Comparison of ENCODE assay signal across 1 cellular context in the genomic region with DNA sequence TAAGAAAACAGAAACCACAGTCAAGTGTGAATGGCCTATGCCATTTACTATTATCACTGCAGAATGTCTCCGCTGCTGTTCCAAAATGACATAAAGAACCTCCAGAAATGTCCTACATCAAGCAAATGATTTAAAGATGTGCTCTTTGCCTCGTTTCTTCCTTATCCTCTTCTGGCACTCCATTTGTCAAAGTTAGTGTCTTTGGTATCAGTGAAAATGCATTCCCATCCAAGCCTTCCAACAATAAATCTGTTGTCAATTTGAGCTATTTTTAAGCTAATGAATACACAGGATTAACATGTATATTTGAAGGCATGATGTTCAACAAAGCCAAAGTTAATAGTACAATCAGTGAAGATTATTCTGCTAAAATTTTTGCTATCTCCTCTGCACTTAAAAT.
TF ChIP-seq lines count a peak whose summit lies in the region.

No MANE protein-coding gene starts in this region.

TF ChIP-seq in SK-N-SH treated with all-trans-retinoic acid at 6 μM for 48 hours, 23 proteins besides CTCF, POLR2A, EP300 and RAD21 (continued from another document):
- TF ChIP-seq, protein P1, sequence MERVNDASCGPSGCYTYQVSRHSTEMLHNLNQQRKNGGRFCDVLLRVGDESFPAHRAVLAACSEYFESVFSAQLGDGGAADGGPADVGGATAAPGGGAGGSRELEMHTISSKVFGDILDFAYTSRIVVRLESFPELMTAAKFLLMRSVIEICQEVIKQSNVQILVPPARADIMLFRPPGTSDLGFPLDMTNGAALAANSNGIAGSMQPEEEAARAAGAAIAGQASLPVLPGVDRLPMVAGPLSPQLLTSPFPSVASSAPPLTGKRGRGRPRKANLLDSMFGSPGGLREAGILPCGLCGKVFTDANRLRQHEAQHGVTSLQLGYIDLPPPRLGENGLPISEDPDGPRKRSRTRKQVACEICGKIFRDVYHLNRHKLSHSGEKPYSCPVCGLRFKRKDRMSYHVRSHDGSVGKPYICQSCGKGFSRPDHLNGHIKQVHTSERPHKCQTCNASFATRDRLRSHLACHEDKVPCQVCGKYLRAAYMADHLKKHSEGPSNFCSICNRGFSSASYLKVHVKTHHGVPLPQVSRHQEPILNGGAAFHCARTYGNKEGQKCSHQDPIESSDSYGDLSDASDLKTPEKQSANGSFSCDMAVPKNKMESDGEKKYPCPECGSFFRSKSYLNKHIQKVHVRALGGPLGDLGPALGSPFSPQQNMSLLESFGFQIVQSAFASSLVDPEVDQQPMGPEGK (CRISPR knock-in tag; IDR thresholded peaks at IDR 0.05; ENCODE audit: borderline replicate concordance), result no peak
- TF ChIP-seq CSRNP3 (CRISPR knock-in tag; IDR thresholded peaks at IDR 0.05), result 0 out of 2 replicates have a peak, but pooled peaks have one; percentile 48
- TF ChIP-seq CREB5 (CRISPR knock-in tag; IDR thresholded peaks at IDR 0.05; ENCODE audit: low read depth), result peak; percentile 47; the same call in 1 of the 2 replicates
- TF ChIP-seq SNAI2 (CRISPR knock-in tag; IDR thresholded peaks at IDR 0.05), result no peak
- TF ChIP-seq ZFP3 (CRISPR knock-in tag; IDR thresholded peaks at IDR 0.05), result no peak
- TF ChIP-seq ZFP30 (CRISPR knock-in tag; IDR thresholded peaks at IDR 0.05), result no peak
- TF ChIP-seq, protein P2, sequence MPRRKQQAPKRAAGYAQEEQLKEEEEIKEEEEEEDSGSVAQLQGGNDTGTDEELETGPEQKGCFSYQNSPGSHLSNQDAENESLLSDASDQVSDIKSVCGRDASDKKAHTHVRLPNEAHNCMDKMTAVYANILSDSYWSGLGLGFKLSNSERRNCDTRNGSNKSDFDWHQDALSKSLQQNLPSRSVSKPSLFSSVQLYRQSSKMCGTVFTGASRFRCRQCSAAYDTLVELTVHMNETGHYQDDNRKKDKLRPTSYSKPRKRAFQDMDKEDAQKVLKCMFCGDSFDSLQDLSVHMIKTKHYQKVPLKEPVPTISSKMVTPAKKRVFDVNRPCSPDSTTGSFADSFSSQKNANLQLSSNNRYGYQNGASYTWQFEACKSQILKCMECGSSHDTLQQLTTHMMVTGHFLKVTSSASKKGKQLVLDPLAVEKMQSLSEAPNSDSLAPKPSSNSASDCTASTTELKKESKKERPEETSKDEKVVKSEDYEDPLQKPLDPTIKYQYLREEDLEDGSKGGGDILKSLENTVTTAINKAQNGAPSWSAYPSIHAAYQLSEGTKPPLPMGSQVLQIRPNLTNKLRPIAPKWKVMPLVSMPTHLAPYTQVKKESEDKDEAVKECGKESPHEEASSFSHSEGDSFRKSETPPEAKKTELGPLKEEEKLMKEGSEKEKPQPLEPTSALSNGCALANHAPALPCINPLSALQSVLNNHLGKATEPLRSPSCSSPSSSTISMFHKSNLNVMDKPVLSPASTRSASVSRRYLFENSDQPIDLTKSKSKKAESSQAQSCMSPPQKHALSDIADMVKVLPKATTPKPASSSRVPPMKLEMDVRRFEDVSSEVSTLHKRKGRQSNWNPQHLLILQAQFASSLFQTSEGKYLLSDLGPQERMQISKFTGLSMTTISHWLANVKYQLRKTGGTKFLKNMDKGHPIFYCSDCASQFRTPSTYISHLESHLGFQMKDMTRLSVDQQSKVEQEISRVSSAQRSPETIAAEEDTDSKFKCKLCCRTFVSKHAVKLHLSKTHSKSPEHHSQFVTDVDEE (CRISPR knock-in tag; IDR thresholded peaks at IDR 0.05), result peak; percentile 66; the same call in 1 of the 2 replicates
- no peak for TF ChIP-seq GLIS3 (CRISPR knock-in tag; IDR thresholded peaks at IDR 0.05)
- no peak for TF ChIP-seq RARB (CRISPR knock-in tag; IDR thresholded peaks at IDR 0.05)
